8 cellular contexts compared by ENCODE assay signal in genomic region chr4:47837582-47838294, GRCh38. TPM values are rescaled to one million over a fixed set of nuclear protein-coding genes. Genes with fewer than 3 reads are reported as not detected.
A peak's percentile ranks its signal among the peaks of the same experiment; 100 is the strongest.
DNase-seq lines count a peak whose midpoint lies in the region; ATAC-seq and TF ChIP-seq lines count a peak whose summit lies in the region.

Gene CORIN, minus strand, starts transcription at chr4:47838067. Its CDS starts 118 bp downstream, at chr4:47837949.

- H3K27ac Mint-ChIP-seq in activated T-cell treated with anti-CD3 and anti-CD28 coated beads, Interleukin-2, amount 50 U/mL, for 72 hours, result no peak within 1 kb of the TSS

- H3K4me3 Mint-ChIP-seq in activated T-cell treated with anti-CD3 and anti-CD28 coated beads, Interleukin-2, amount 50 U/mL, for 72 hours, result peak within 1 kb of the TSS; percentile 91

- CTCF ChIA-PET in AG04449 (lab: Yijun Ruan, JAX), result interaction anchor here (1.3 to 10.7 kb wide), 14 partner anchors 10 to 171 kb away, joined by 3 to 433 read pairs (median 11); no protein-coding TSS in a partner anchor

- POLR2A ChIA-PET in AG04449 (lab: Yijun Ruan, JAX), result no interaction called here

- DNase-seq in AG04449 (ENCODE audit: low read depth, low spot score), result no peak
- peak; percentile 23 to 30 for DNase-seq in activated T-cell treated with anti-CD3 and anti-CD28 coated beads, Interleukin-2, amount 50 U/mL, for 72 hours
- peak; percentile 46 for DNase-seq in Right ventricle myocardium inferior (ENCODE audit: missing footprints)
- DNase-seq in posterior vena cava (ENCODE audit: low spot score), result peak; percentile 78
- no peak for DNase-seq in KG1 (lab: John Stamatoyannopoulos, UW)
- no peak for DNase-seq in glomerular visceral epithelial cell (ENCODE audit: extremely low spot score)

- peaks cover 7% of the 10 kb centered on the region for H3K27me3 Mint-ChIP-seq in activated T-cell treated with anti-CD3 and anti-CD28 coated beads, Interleukin-2, amount 50 U/mL, for 72 hours (ENCODE audit: low read depth)

- intact Hi-C loops in Right ventricle myocardium inferior (cut with DNase I) (loop anchor here (5.0 kb wide), 2 partner anchors 55 to 150 kb away; no protein-coding TSS in a partner anchor), posterior vena cava (cut with DNase I) (no loop called here)

- peaks cover 1% of the 10 kb centered on the region in 2 donors for H3K36me3 Mint-ChIP-seq in activated T-cell treated with anti-CD3 and anti-CD28 coated beads, Interleukin-2, amount 50 U/mL, for 72 hours (ENCODE audit: insufficient read depth in 2 of 2)

- H3K4me1 Mint-ChIP-seq in activated T-cell treated with anti-CD3 and anti-CD28 coated beads, Interleukin-2, amount 50 U/mL, for 72 hours (ENCODE audit: low read depth), result peaks cover 37% of the 10 kb centered on the region

- no peak for TF ChIP-seq CTCF in AG04449 (IDR thresholded peaks at IDR 0.05; ENCODE audit: insufficient read depth, low read length, missing control alignments)

- peak within 1 kb of the TSS; percentile 71 for H3K4me3 ChIP-seq in AG04449 (ENCODE audit: low read depth, low read length)

- peaks cover 3 to 4% of the 10 kb centered on the region in 2 donors for H3K9me3 Mint-ChIP-seq in activated T-cell treated with anti-CD3 and anti-CD28 coated beads, Interleukin-2, amount 50 U/mL, for 72 hours

- ATAC-seq in GM19351 (IDR thresholded peaks at IDR 0.05; ENCODE audit: unreplicated experiment) (peak; percentile 1), HG03460 (IDR thresholded peaks at IDR 0.05; ENCODE audit: unreplicated experiment) (peak; percentile 9), Right ventricle myocardium inferior (peak; percentile 33)
- ATAC-seq in activated T-cell treated with anti-CD3 and anti-CD28 coated beads, Interleukin-2, amount 50 U/mL, for 72 hours (replicated peaks in 1 of 2), result peak; percentile 15 to 30

RNA-seq across cellular contexts. Expression of gene CORIN, which starts in this region (rescaled TPM):
- under 1 TPM; 0.25 to 0.29 TPM for total RNA-seq in activated T-cell treated with anti-CD3 and anti-CD28 coated beads, Interleukin-2, amount 50 U/mL, for 72 hours
- total RNA-seq in Right ventricle myocardium inferior, result 53.9 TPM
- total RNA-seq in posterior vena cava, result under 1 TPM; 0.32 to 0.48 TPM

Comparison
In these comparisons a context has a peak if more than half of its experiments do, and no peak if none do; other contexts are left out.
1. RNA of gene CORIN (total RNA-seq): 53.9 TPM in Right ventricle myocardium inferior (single experiment); 0.32 to 0.48 TPM in posterior vena cava and 0.25 to 0.29 TPM in activated T-cell treated with anti-CD3 and anti-CD28 coated beads, Interleukin-2, amount 50 U/mL, for 72 hours; every median in the first group is over 10 times any median in the second.
2. Peak in DNase-seq and ATAC-seq in activated T-cell treated with anti-CD3 and anti-CD28 coated beads, Interleukin-2, amount 50 U/mL, for 72 hours; RNA of the gene not detected or under 1 TPM.
3. Peak in DNase-seq in posterior vena cava; RNA of the gene not detected or under 1 TPM.
4. Peak in every context shown above with its lines, with median percentiles within 50 percentile points of each other: ATAC-seq.